Comparison of ENCODE assay signal across 25 cellular contexts in genomic region chr6:85421963-85422362, GRCh38. TPM values are rescaled to one million over a fixed set of nuclear protein-coding genes. Genes with fewer than 3 reads are reported as not detected.
DNase-seq lines count a peak whose midpoint lies in the region; ATAC-seq and TF ChIP-seq lines count a peak whose summit lies in the region.
"Had no signal": no experiment of that assay in that cellular context is flagged by ENCODE, and none has a peak within 500 bp of the region (broad histone marks: within the 10 kb centered on the region; RNA-seq: fewer than 3 reads in every experiment).

No MANE protein-coding gene starts in this region.

- H3K4me2 ChIP-seq in GM23338: no peak overlapping the region
- H3K4me2 ChIP-seq in smooth muscle cell: no peak overlapping the region
- H3K4me2 ChIP-seq: BLaER1 treated with 17β-estradiol and CSF1 and Interleukin-3, amounts not matched to agents 10 nM and 100 nM; neural progenitor cell had no signal

- H3K4me3 ChIP-seq in GM23338 (no peak overlapping the region), adipocyte (ENCODE audit: low read length) (no peak overlapping the region), smooth muscle cell (no peak overlapping the region), heart right ventricle (no peak overlapping the region), thyroid gland (replicated peaks in 1 of 3) (no peak overlapping the region)
- H3K4me3 ChIP-seq: BLaER1 treated with 17β-estradiol and CSF1 and Interleukin-3, amounts not matched to agents 10 nM and 100 nM; K562; neural progenitor cell; spleen had no signal

- H3F3A ChIP-seq in GM23338 (replicated peaks; ENCODE audit: low read depth) (no peaks in the 10 kb centered on the region), smooth muscle cell (ENCODE audit: low read depth) (no peaks in the 10 kb centered on the region)

- ATAC-seq in GM23338 (no peak), heart right ventricle (no peak)
- ATAC-seq: activated naive CD8-positive, alpha-beta T cell treated with anti-CD3 and anti-CD28 coated beads, Interleukin-2, amount 50 U/mL, for 24 hours; esophagus mucosa; K562; left lobe of liver had no signal

- H3K4me1 Mint-ChIP-seq in GM23338 (no peaks in the 10 kb centered on the region), progenitor cell of endocrine pancreas (ENCODE audit: low read depth) (peaks cover 1% of the 10 kb centered on the region)
- H3K4me1 Mint-ChIP-seq: neural progenitor cell had no signal

- H2AFZ ChIP-seq in GM23338 (peak overlapping the region; percentile 28; the same call in 1 of the 2 replicates), smooth muscle cell (ENCODE audit: low read depth) (peak overlapping the region; percentile 20)
- H2AFZ ChIP-seq: neural progenitor cell had no signal

- no peak overlapping the region for H3K4me3 Mint-ChIP-seq in GM23338
- no peak overlapping the region for H3K4me3 Mint-ChIP-seq in progenitor cell of endocrine pancreas (ENCODE audit: low read depth)
- H3K4me3 Mint-ChIP-seq: activated CD4-positive, alpha-beta T cell treated with anti-CD3 and anti-CD28 coated beads, Interleukin-2, amount 10 ng/mL, durations not matched to agents 7 days and 5 days; activated naive CD8-positive, alpha-beta T cell treated with anti-CD3 and anti-CD28 coated beads, Interleukin-2, amount 50 U/mL, for 24 hours; central memory CD8-positive, alpha-beta T cell; neural progenitor cell; T-helper 1 cell treated with Interleukin-12 subunit alpha and Interleukin-12 subunit beta and Interleukin-4 antibody, amounts not matched to agents 30 μg/mL and 1 μg/mL, for 36 hours had no signal

- no peak for DNase-seq in GM23338 (ENCODE audit: low spot score)
- DNase-seq in adipocyte (ENCODE audit: low read depth): peak; percentile 64
- peak; percentile 71 for DNase-seq in fibroblast of peridontal ligament (ENCODE audit: extremely low read depth)
- DNase-seq in smooth muscle cell (lab: John Stamatoyannopoulos, UW; ENCODE audit: unreplicated experiment): no peak
- no peak for DNase-seq in heart right ventricle
- DNase-seq in progenitor cell of endocrine pancreas (ENCODE audit: low spot score, unreplicated experiment): no peak
- no peak for DNase-seq in activated T-cell treated with anti-CD3 and anti-CD28 coated beads, Interleukin-2, amount 50 U/mL, for 1 hour
- DNase-seq in thyroid gland: no peak
- DNase-seq: activated CD4-positive, alpha-beta T cell treated with anti-CD3 and anti-CD28 coated beads, Interleukin-2, amount 10 ng/mL, durations not matched to agents 7 days and 5 days; activated CD8-positive, alpha-beta memory T cell treated with anti-CD3 and anti-CD28 coated beads, Interleukin-2, amount 50 U/mL, for 48 hours; activated effector memory CD4-positive, alpha-beta T cell treated with anti-CD3 and anti-CD28 coated beads, Interleukin-2, amount 50 U/mL, for 16 hours; activated naive CD8-positive, alpha-beta T cell treated with anti-CD3 and anti-CD28 coated beads, Interleukin-2, amount 50 U/mL, for 24 hours; Calu3; effector CD8-positive, alpha-beta T cell; NCI-H187 treated with DMSO at 0.1 percent for 48 hours; OCI-M1; SHP77; spleen had no signal

- 78% methylated on average over 2 of the region's 2 CpGs for WGBS in smooth muscle cell (ENCODE audit: low lambda C conversion rate)
- WGBS in heart right ventricle, 2 donors: 82 to 92% methylated on average over 2 of the region's 2 CpGs
- WGBS in thyroid gland, 2 donors: 87 to 92% methylated on average over 2 of the region's 2 CpGs

- no peaks in the 10 kb centered on the region for H3K27me3 ChIP-seq in GM23338 (ENCODE audit: insufficient read depth)
- H3K27me3 ChIP-seq in adipocyte (replicated peaks; ENCODE audit: control insufficient read depth, insufficient read depth, low read length): no peaks in the 10 kb centered on the region
- H3K27me3 ChIP-seq in smooth muscle cell (ENCODE audit: low read depth): no peaks in the 10 kb centered on the region
- no peaks in the 10 kb centered on the region for H3K27me3 ChIP-seq in heart right ventricle
- no peaks in the 10 kb centered on the region for H3K27me3 ChIP-seq in thyroid gland
- H3K27me3 ChIP-seq: BLaER1 treated with 17β-estradiol and CSF1 and Interleukin-3, amounts not matched to agents 10 nM and 100 nM; neural progenitor cell; spleen had no signal

- no peaks in the 10 kb centered on the region for H4K20me1 ChIP-seq in GM23338 (replicated peaks; ENCODE audit: insufficient read depth)
- no peaks in the 10 kb centered on the region for H4K20me1 ChIP-seq in smooth muscle cell (ENCODE audit: low read depth)
- H4K20me1 ChIP-seq: BLaER1 treated with 17β-estradiol and CSF1 and Interleukin-3, amounts not matched to agents 10 nM and 100 nM had no signal

- no peaks in the 10 kb centered on the region for H3K36me3 ChIP-seq in GM23338 (ENCODE audit: insufficient read depth)
- no peaks in the 10 kb centered on the region for H3K36me3 ChIP-seq in adipocyte (ENCODE audit: control insufficient read depth, insufficient read depth, low read length, severe bottlenecking)
- H3K36me3 ChIP-seq in smooth muscle cell (ENCODE audit: low read depth): no peaks in the 10 kb centered on the region
- H3K36me3 ChIP-seq in heart right ventricle: no peaks in the 10 kb centered on the region
- no peaks in the 10 kb centered on the region for H3K36me3 ChIP-seq in thyroid gland
- H3K36me3 ChIP-seq: BLaER1 treated with 17β-estradiol and CSF1 and Interleukin-3, amounts not matched to agents 10 nM and 100 nM; neural progenitor cell; spleen had no signal

- H3K4me1 ChIP-seq in GM23338 (ENCODE audit: insufficient read depth) (no peaks in the 10 kb centered on the region), adipocyte (ENCODE audit: control insufficient read depth, insufficient read depth, low read length) (peaks cover 60% of the 10 kb centered on the region), smooth muscle cell (ENCODE audit: low read depth) (peaks cover 4% of the 10 kb centered on the region), heart right ventricle (peaks cover 0 to 6% (median 0%) of the 10 kb centered on the region in 9 donors), thyroid gland (no peaks in the 10 kb centered on the region)
- H3K4me1 ChIP-seq: neural progenitor cell had no signal

- peak overlapping the region; percentile 65 for H3K9ac ChIP-seq in adipocyte (ENCODE audit: low read length)
- no peak overlapping the region for H3K9ac ChIP-seq in smooth muscle cell (ENCODE audit: low read depth)
- H3K9ac ChIP-seq: BLaER1 treated with 17β-estradiol and CSF1 and Interleukin-3, amounts not matched to agents 10 nM and 100 nM; neural progenitor cell had no signal

- H3K27me3 Mint-ChIP-seq in GM23338 (ENCODE audit: insufficient read depth, low read depth, poor library complexity) (no peaks in the 10 kb centered on the region), progenitor cell of endocrine pancreas (no peaks in the 10 kb centered on the region)
- H3K27me3 Mint-ChIP-seq: activated naive CD8-positive, alpha-beta T cell treated with anti-CD3 and anti-CD28 coated beads, Interleukin-2, amount 50 U/mL, for 24 hours had no signal

- H3K9me2 ChIP-seq in GM23338 (ENCODE audit: insufficient read depth): 0 out of 2 replicates have a peak, but pooled peaks cover 7% of the 10 kb centered on the region

- H3K9me3 Mint-ChIP-seq in GM23338 (peaks cover 16% of the 10 kb centered on the region), progenitor cell of endocrine pancreas (ENCODE audit: low read depth) (peaks cover 16% of the 10 kb centered on the region)
- H3K9me3 Mint-ChIP-seq: central memory CD8-positive, alpha-beta T cell had no signal

- H3K27ac Mint-ChIP-seq in GM23338: no peak overlapping the region
- no peak overlapping the region for H3K27ac Mint-ChIP-seq in progenitor cell of endocrine pancreas
- H3K27ac Mint-ChIP-seq: activated CD4-positive, alpha-beta T cell treated with anti-CD3 and anti-CD28 coated beads, Interleukin-2, amount 10 ng/mL, durations not matched to agents 7 days and 5 days; activated naive CD8-positive, alpha-beta T cell treated with anti-CD3 and anti-CD28 coated beads, Interleukin-2, amount 50 U/mL, for 24 hours; neural progenitor cell; T-helper 1 cell treated with Interleukin-12 subunit alpha and Interleukin-12 subunit beta and Interleukin-4 antibody, amounts not matched to agents 30 μg/mL and 1 μg/mL, for 36 hours had no signal

- no peak for TF ChIP-seq CTCF in GM23338 (conservative IDR thresholded peaks at IDR 0.05; ENCODE audit: low read depth in 2 of 2)
- TF ChIP-seq CTCF in smooth muscle cell (IDR thresholded peaks at IDR 0.05; ENCODE audit: borderline replicate concordance, insufficient read depth, poor library complexity, severe bottlenecking): no peak
- no peak for TF ChIP-seq CTCF in heart right ventricle (IDR thresholded peaks at IDR 0.05)
- no peak for TF ChIP-seq CTCF in progenitor cell of endocrine pancreas (IDR thresholded peaks at IDR 0.05; ENCODE audit: unreplicated experiment)
- TF ChIP-seq CTCF in thyroid gland (IDR thresholded peaks at IDR 0.05): no peak

- no peak for TF ChIP-seq POLR2A in thyroid gland (IDR thresholded peaks at IDR 0.05)

- intact Hi-C loops in heart right ventricle (cut with DNase I): no loop called here
- intact Hi-C loops in thyroid gland (cut with DNase I): no loop called here

- H3K79me2 ChIP-seq in GM23338 (replicated peaks; ENCODE audit: insufficient read depth) (no peaks in the 10 kb centered on the region), smooth muscle cell (ENCODE audit: low read depth) (no peaks in the 10 kb centered on the region)

- H3K36me3 Mint-ChIP-seq in GM23338 (ENCODE audit: low read depth) (peaks cover 6% of the 10 kb centered on the region; the same call in 2 of the 3 replicates), progenitor cell of endocrine pancreas (ENCODE audit: insufficient read depth) (peaks cover 3% of the 10 kb centered on the region)
- H3K36me3 Mint-ChIP-seq: neural progenitor cell had no signal

- H3K9me3 ChIP-seq in adipocyte (ENCODE audit: control insufficient read depth, low read length) (peaks cover 24% of the 10 kb centered on the region), smooth muscle cell (replicated peaks; ENCODE audit: low read depth) (no peaks in the 10 kb centered on the region), heart right ventricle (peaks cover 0 to 27% (median 17%) of the 10 kb centered on the region in 11 donors), thyroid gland (no peaks in the 10 kb centered on the region)

- no peak overlapping the region for H3K27ac ChIP-seq in GM23338 (ENCODE audit: low read depth)
- peak overlapping the region; percentile 17 for H3K27ac ChIP-seq in smooth muscle cell (ENCODE audit: low read depth)
- H3K27ac ChIP-seq in heart right ventricle: no peak overlapping the region
- no peak overlapping the region for H3K27ac ChIP-seq in thyroid gland
- H3K27ac ChIP-seq: BLaER1 treated with 17β-estradiol and CSF1 and Interleukin-3, amounts not matched to agents 10 nM and 100 nM; neural progenitor cell; spleen had no signal

TF ChIP-seq in GM23338, 12 proteins besides CTCF, POLR2A, EP300 and RAD21 (continues in another document):
- no peak for TF ChIP-seq ZNF114 (CRISPR knock-in tag; IDR thresholded peaks at IDR 0.05)

RNA-seq across cellular contexts. Expression of gene NT5E, which starts 27.9 kb away (rescaled TPM):
- total RNA-seq in GM23338 (2014; rRNA removed; shearing (Covaris generic)): 0.50 and 1.5 TPM in 2 replicates
- polyA plus RNA-seq in GM23338 (2016; fragmentation: Nextera tagmentation; extraction: Ambion mirVana): 0.18 and 0.23 TPM in 2 replicates
- 124 and 137 TPM in 2 replicates for total RNA-seq in smooth muscle cell
- 72.8 and 88.6 TPM in 2 replicates for polyA plus RNA-seq in smooth muscle cell
- 1 to 10 TPM; 2.1 to 8.4 (median 4.3) TPM for total RNA-seq in heart right ventricle
- polyA plus RNA-seq in heart right ventricle: 1 to 10 TPM in 1 of 2 donors, under 1 TPM in 1; 0.88 to 1.7 TPM
- 31.9 and 38.2 TPM in 2 replicates for total RNA-seq in progenitor cell of endocrine pancreas
- 100 to 1,000 TPM in 3 of 4 donors, 10 to 100 TPM in 1; 89.6 to 174 (median 122) TPM for total RNA-seq in thyroid gland

Comparison
In these comparisons a context has a peak if more than half of its experiments do, and no peak if none do; other contexts are left out.
1. DNase-seq: peak in adipocyte (single experiment) and fibroblast of peridontal ligament (single experiment); none in GM23338 (single experiment), smooth muscle cell (single experiment), heart right ventricle (0 of 2), progenitor cell of endocrine pancreas (single experiment), activated T-cell treated with anti-CD3 and anti-CD28 coated beads, Interleukin-2, amount 50 U/mL, for 1 hour (single experiment) and thyroid gland (0 of 2).